ENCODE assay signal across 1 cellular context in the genomic region with DNA sequence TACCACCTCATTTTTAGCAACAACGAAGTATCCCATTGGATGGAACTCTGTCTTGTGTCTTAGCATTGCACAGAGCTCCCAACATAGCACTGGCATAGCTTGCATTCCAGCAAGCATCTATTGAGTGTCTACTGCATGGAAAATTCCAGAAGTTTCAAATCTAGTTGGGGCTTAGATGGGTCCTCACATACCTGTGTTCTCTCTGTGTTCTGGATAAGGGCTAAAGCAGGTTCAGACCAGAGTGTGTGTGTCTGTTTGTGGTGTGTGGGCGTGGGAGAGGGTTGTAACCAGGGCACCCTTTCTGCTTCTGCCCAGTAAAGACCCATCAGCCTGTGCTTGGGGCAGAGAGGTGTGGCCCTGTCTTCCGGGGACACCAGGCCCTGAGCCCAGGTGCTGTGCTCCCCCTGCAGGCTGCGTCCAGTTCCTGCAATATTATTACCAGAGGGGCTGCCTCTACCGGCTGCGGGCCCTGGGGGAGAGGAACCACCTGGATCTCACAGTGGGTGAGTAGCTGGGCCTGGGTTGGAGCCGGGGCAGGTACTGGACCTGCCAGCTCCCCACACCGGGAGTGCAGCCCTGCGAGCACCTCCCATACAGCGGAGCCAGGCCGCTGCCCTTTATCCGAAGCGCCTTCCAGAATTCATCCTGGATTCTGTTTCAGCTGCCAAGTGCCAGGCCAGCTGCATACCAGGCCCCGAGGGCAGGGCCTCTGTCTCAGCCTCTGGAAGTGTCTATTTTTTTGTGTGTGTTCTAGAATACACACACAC.
A peak's percentile ranks its signal among the peaks of the same experiment; 100 is the strongest.
TF ChIP-seq lines count a peak whose summit lies in the region.

No MANE protein-coding gene starts in this region.

TF ChIP-seq in K562, 482 proteins besides CTCF, POLR2A, EP300 and RAD21 (continued from another document):
- TF ChIP-seq ZKSCAN1 (IDR thresholded peaks at IDR 0.05; ENCODE audit: low read depth, low read length) (no peak), MITF (IDR thresholded peaks at IDR 0.05) (no peak), KLF16 (IDR thresholded peaks at IDR 0.05) (0 out of 2 replicates have a peak, but pooled peaks have one; percentile 42), ETS1 (conservative IDR thresholded peaks at IDR 0.05; ENCODE audit: control insufficient read depth, low read depth, low read length) (no peak), DEAF1 (CRISPR knock-in tag; IDR thresholded peaks at IDR 0.05) (peak; percentile 90), ATF7 (IDR thresholded peaks at IDR 0.05) (0 out of 2 replicates have a peak, but pooled peaks have one; percentile 32), NONO (IDR thresholded peaks at IDR 0.05; ENCODE audit: low read depth in 2 of 2, low read length in 1 of 2) (0 out of 4 replicates have a peak, but pooled peaks of 1 of the 2 experiments have one; percentile 13), HDAC1 (IDR thresholded peaks at IDR 0.05) (no peak; a peak in 1 of 4 replicates), CBX5 (IDR thresholded peaks at IDR 0.05; ENCODE audit: borderline replicate concordance, low read depth) (no peak), TFAP4 (CRISPR knock-in tag; IDR thresholded peaks at IDR 0.05; ENCODE audit: borderline replicate concordance) (peak; percentile 67; the same call in 1 of the 2 replicates), ZNF395 (CRISPR knock-in tag; IDR thresholded peaks at IDR 0.05) (no peak), SRSF1 (IDR thresholded peaks at IDR 0.05; ENCODE audit: low read depth, low read length) (no peak), MECOM (CRISPR knock-in tag; IDR thresholded peaks at IDR 0.05) (no peak), NR4A1 (CRISPR knock-in tag; IDR thresholded peaks at IDR 0.05) (no peak), NR4A1 (tag; IDR thresholded peaks at IDR 0.05) (0 out of 2 replicates have a peak, but pooled peaks have one; percentile 25), MBD2 (IDR thresholded peaks at IDR 0.05; ENCODE audit: borderline replicate concordance, low read depth) (no peak), HDGF (IDR thresholded peaks at IDR 0.05) (peak; percentile 81; the same call in 1 of the 2 replicates)
- TF ChIP-seq, protein P1, sequence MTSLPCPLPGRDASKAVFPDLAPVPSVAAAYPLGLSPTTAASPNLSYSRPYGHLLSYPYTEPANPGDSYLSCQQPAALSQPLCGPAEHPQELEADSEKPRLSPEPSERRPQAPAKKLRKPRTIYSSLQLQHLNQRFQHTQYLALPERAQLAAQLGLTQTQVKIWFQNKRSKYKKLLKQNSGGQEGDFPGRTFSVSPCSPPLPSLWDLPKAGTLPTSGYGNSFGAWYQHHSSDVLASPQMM (CRISPR knock-in tag; IDR thresholded peaks at IDR 0.05) = no peak
